Comparison of ENCODE assay signal across 25 cellular contexts in the genomic region with DNA sequence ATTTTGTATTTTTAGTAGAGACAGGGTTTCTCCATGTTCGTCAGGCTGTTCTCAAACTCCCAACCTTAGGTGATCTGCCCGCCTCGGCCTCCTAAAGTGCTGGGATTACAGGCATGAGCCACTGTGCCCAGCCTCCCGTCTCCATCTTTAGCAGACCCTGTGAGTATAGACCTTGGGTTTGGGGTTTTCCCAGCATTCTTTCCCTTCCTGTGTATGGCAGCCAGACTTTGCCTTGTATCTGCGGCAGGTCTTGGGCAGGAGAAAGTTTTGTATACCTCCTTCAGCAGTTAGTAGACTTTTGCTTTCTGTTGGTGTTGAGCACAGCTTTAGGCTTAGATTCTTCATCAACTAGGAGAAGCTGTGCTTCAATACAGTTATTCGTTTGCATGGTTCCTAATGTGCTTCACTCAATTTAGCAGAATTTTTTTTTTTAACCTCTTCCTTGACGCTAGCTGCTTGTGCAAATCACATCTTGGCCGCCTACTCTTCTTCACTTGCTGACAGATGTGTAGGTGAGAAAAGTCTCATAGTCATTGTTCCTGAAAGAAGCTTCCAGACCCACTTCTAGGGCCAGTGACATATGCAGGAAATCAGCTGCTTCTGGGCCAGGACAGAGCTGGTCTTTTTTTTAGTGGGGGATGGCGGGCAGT. TPM values are rescaled to one million over a fixed set of nuclear protein-coding genes. Genes with fewer than 3 reads are reported as not detected.
DNase-seq lines count a peak whose midpoint lies in the region; ATAC-seq, FAIRE-seq and TF ChIP-seq lines count a peak whose summit lies in the region.
"Had no signal": no experiment of that assay in that cellular context is flagged by ENCODE, and none has a peak within 500 bp of the region (broad histone marks: within the 10 kb centered on the region; RNA-seq: fewer than 3 reads in every experiment).

No MANE protein-coding gene starts in this region.

- H3K4me3 Mint-ChIP-seq in activated CD4-positive, alpha-beta T cell treated with anti-CD3 and anti-CD28 coated beads for 36 hours = peak overlapping the region; percentile 51
- H3K4me3 Mint-ChIP-seq in activated T-helper 2 cell treated with anti-CD3 and anti-CD28 coated beads, Interferon-gamma antibody, Interleukin-2, Interleukin-4, amounts not matched to agents 10 μg/mL and 5 μg/mL and 100 μg/mL, durations not matched to agents 14 hours and 24 hours and 36 hours (ENCODE audit: low read depth) = no peak overlapping the region
- peak overlapping the region; percentile 13 for H3K4me3 Mint-ChIP-seq in natural killer cell treated with Interleukin-12 subunit alpha and Interleukin-12 subunit beta and Interleukin-15 and Interleukin-18, amount 100 ng/mL, for 72 hours
- H3K4me3 Mint-ChIP-seq: HFFc6; stimulated activated naive CD8-positive, alpha-beta T cell treated with anti-CD3 and anti-CD28 coated beads, Interleukin-15, amount 100 ng/mL, for 72 hours; type B pancreatic cell had no signal

- peaks cover 62% of the 10 kb centered on the region for H3K79me2 ChIP-seq in MM.1S (ENCODE audit: low read length)
- peaks cover 49% of the 10 kb centered on the region for H3K79me2 ChIP-seq in smooth muscle cell (ENCODE audit: low read depth)

- POLR2A ChIA-PET in activated CD4-positive, alpha-beta T cell treated with anti-CD3 and anti-CD28 coated beads for 36 hours (lab: Charles Lee) = interaction anchor here (1.1 kb wide), 1 partner anchor 83 kb away, joined by 3 read pairs; no protein-coding TSS in a partner anchor

- peak; percentile 72 for ATAC-seq in activated CD4-positive, alpha-beta T cell treated with anti-CD3 and anti-CD28 coated beads for 36 hours
- peak in 1 of 2 donors; percentile 48 for ATAC-seq in natural killer cell treated with Interleukin-12 subunit alpha and Interleukin-12 subunit beta and Interleukin-15 and Interleukin-18, amount 100 ng/mL, for 72 hours
- ATAC-seq in HG02678 (IDR thresholded peaks at IDR 0.05; ENCODE audit: unreplicated experiment) = no peak
- ATAC-seq: foreskin keratinocyte; stimulated activated naive CD8-positive, alpha-beta T cell treated with anti-CD3 and anti-CD28 coated beads, Interleukin-15, amount 100 ng/mL, for 72 hours had no signal

- CTCF ChIA-PET in activated CD4-positive, alpha-beta T cell treated with anti-CD3 and anti-CD28 coated beads for 36 hours (lab: Charles Lee) = interaction anchor here (0.7 to 1.8 kb wide), 2 partner anchors 9 to 73 kb away, joined by 4 to 6 read pairs; a partner anchor contains a TSS

- peak overlapping the region; percentile 83 for H3K27ac Mint-ChIP-seq in activated CD4-positive, alpha-beta T cell treated with anti-CD3 and anti-CD28 coated beads for 36 hours
- peak overlapping the region; percentile 34 for H3K27ac Mint-ChIP-seq in activated T-helper 2 cell treated with anti-CD3 and anti-CD28 coated beads, Interferon-gamma antibody, Interleukin-2, Interleukin-4, amounts not matched to agents 10 μg/mL and 5 μg/mL and 100 μg/mL, durations not matched to agents 14 hours and 24 hours and 36 hours
- H3K27ac Mint-ChIP-seq in natural killer cell treated with Interleukin-12 subunit alpha and Interleukin-12 subunit beta and Interleukin-15 and Interleukin-18, amount 100 ng/mL, for 72 hours = peak overlapping the region; percentile 12 to 43
- H3K27ac Mint-ChIP-seq: HFFc6, type B pancreatic cell had no signal

- H3K4me1 Mint-ChIP-seq in activated CD4-positive, alpha-beta T cell treated with anti-CD3 and anti-CD28 coated beads for 36 hours = peaks cover 54% of the 10 kb centered on the region
- peaks cover 36% of the 10 kb centered on the region for H3K4me1 Mint-ChIP-seq in activated T-helper 2 cell treated with anti-CD3 and anti-CD28 coated beads, Interferon-gamma antibody, Interleukin-2, Interleukin-4, amounts not matched to agents 10 μg/mL and 5 μg/mL and 100 μg/mL, durations not matched to agents 14 hours and 24 hours and 36 hours (ENCODE audit: low read depth)
- H3K4me1 Mint-ChIP-seq in natural killer cell treated with Interleukin-12 subunit alpha and Interleukin-12 subunit beta and Interleukin-15 and Interleukin-18, amount 100 ng/mL, for 72 hours (ENCODE audit: low read depth in 2 of 2) = peaks cover 49 to 51% of the 10 kb centered on the region in 2 donors

- H3K27ac ChIP-seq in MM.1S (ENCODE audit: low read length) = no peak overlapping the region
- no peak overlapping the region for H3K27ac ChIP-seq in smooth muscle cell (ENCODE audit: low read depth)
- H3K27ac ChIP-seq: adrenal gland, BLaER1, epithelial cell of prostate, foreskin keratinocyte, SK-N-MC had no signal

- H3K27me3 ChIP-seq in MM.1S (replicated peaks; ENCODE audit: insufficient read depth, low read length) = no peaks in the 10 kb centered on the region
- H3K27me3 ChIP-seq in smooth muscle cell (ENCODE audit: low read depth) = no peaks in the 10 kb centered on the region
- H3K27me3 ChIP-seq: adrenal gland, BLaER1, foreskin keratinocyte had no signal

- H3K9ac ChIP-seq in MM.1S (ENCODE audit: low read length) (no peak overlapping the region), smooth muscle cell (ENCODE audit: low read depth) (no peak overlapping the region)
- H3K9ac ChIP-seq: BLaER1 had no signal

- H3K4me2 ChIP-seq in MM.1S (ENCODE audit: low read depth, low read length) (no peak overlapping the region), smooth muscle cell (no peak overlapping the region)
- H3K4me2 ChIP-seq: BLaER1 had no signal

- DNase-seq in activated CD4-positive, alpha-beta T cell treated with anti-CD3 and anti-CD28 coated beads for 36 hours = peak; percentile 16
- DNase-seq in activated CD4-positive, alpha-beta T cell treated with anti-CD3 and anti-CD28 coated beads, Interleukin-2, amount 50 U/mL, for 4 hours = no peak
- no peak for DNase-seq in GM12891 (ENCODE audit: insufficient read length, low spot score)
- no peak for DNase-seq in activated T-helper 2 cell treated with anti-CD3 and anti-CD28 coated beads, Interferon-gamma antibody, Interleukin-2, Interleukin-4, amounts not matched to agents 10 μg/mL and 5 μg/mL and 100 μg/mL, durations not matched to agents 14 hours and 24 hours and 36 hours (ENCODE audit: low spot score)
- DNase-seq in natural killer cell treated with Interleukin-12 subunit alpha and Interleukin-12 subunit beta and Interleukin-15 and Interleukin-18, amount 100 ng/mL, for 72 hours (ENCODE audit: low spot score) = peak; percentile 49
- no peak for DNase-seq in MM.1S
- DNase-seq in smooth muscle cell (lab: John Stamatoyannopoulos, UW; ENCODE audit: unreplicated experiment) = no peak
- DNase-seq: adrenal gland; foreskin keratinocyte; HFFc6; IMR-90; kidney; mammary epithelial cell; NCI-H187 treated with DMSO at 0.1 percent for 48 hours; NCI-H226; posterior cingulate gyrus; stimulated activated naive CD8-positive, alpha-beta T cell treated with anti-CD3 and anti-CD28 coated beads, Interleukin-15, amount 100 ng/mL, for 72 hours had no signal

- FAIRE-seq in GM12891 (lab: Jason Lieb, UNC) = peak; percentile 35
- FAIRE-seq: A204.1, bronchial epithelial cell, G401.6, kidney had no signal

- H3K36me3 Mint-ChIP-seq in activated CD4-positive, alpha-beta T cell treated with anti-CD3 and anti-CD28 coated beads for 36 hours (ENCODE audit: low read depth) = peaks cover 22% of the 10 kb centered on the region
- H3K36me3 Mint-ChIP-seq in activated T-helper 2 cell treated with anti-CD3 and anti-CD28 coated beads, Interferon-gamma antibody, Interleukin-2, Interleukin-4, amounts not matched to agents 10 μg/mL and 5 μg/mL and 100 μg/mL, durations not matched to agents 14 hours and 24 hours and 36 hours (ENCODE audit: low read depth) = peaks cover 52% of the 10 kb centered on the region
- H3K36me3 Mint-ChIP-seq in natural killer cell treated with Interleukin-12 subunit alpha and Interleukin-12 subunit beta and Interleukin-15 and Interleukin-18, amount 100 ng/mL, for 72 hours = no peaks in the 10 kb centered on the region
- H3K36me3 Mint-ChIP-seq: type B pancreatic cell had no signal

- intact Hi-C loops in activated CD4-positive, alpha-beta T cell treated with anti-CD3 and anti-CD28 coated beads for 36 hours (cut with DNase I, micrococcal nuclease) = no loop called here
- intact Hi-C loops in activated T-helper 2 cell treated with anti-CD3 and anti-CD28 coated beads, Interferon-gamma antibody, Interleukin-2, Interleukin-4, amounts not matched to agents 10 μg/mL and 5 μg/mL and 100 μg/mL, durations not matched to agents 14 hours and 24 hours and 36 hours (cut with micrococcal nuclease) = no loop called here

- 92% methylated on average over 9 of the region's 9 CpGs for WGBS in smooth muscle cell (ENCODE audit: low lambda C conversion rate)

- H4K20me1 ChIP-seq in MM.1S (ENCODE audit: insufficient read depth, low read length) (no peaks in the 10 kb centered on the region), smooth muscle cell (ENCODE audit: low read depth) (peaks cover 95% of the 10 kb centered on the region)

- no peaks in the 10 kb centered on the region for H3K27me3 Mint-ChIP-seq in activated CD4-positive, alpha-beta T cell treated with anti-CD3 and anti-CD28 coated beads for 36 hours
- no peaks in the 10 kb centered on the region for H3K27me3 Mint-ChIP-seq in activated T-helper 2 cell treated with anti-CD3 and anti-CD28 coated beads, Interferon-gamma antibody, Interleukin-2, Interleukin-4, amounts not matched to agents 10 μg/mL and 5 μg/mL and 100 μg/mL, durations not matched to agents 14 hours and 24 hours and 36 hours (ENCODE audit: low read depth)
- H3K27me3 Mint-ChIP-seq in natural killer cell treated with Interleukin-12 subunit alpha and Interleukin-12 subunit beta and Interleukin-15 and Interleukin-18, amount 100 ng/mL, for 72 hours = no peaks in the 10 kb centered on the region
- H3K27me3 Mint-ChIP-seq: stimulated activated naive CD8-positive, alpha-beta T cell treated with anti-CD3 and anti-CD28 coated beads, Interleukin-15, amount 100 ng/mL, for 72 hours; type B pancreatic cell had no signal

- no peaks in the 10 kb centered on the region for H3K36me3 ChIP-seq in MM.1S (replicated peaks; ENCODE audit: insufficient read depth, low read length)
- H3K36me3 ChIP-seq in smooth muscle cell (ENCODE audit: low read depth) = no peaks in the 10 kb centered on the region
- H3K36me3 ChIP-seq: adrenal gland had no signal

- H3K4me1 ChIP-seq in MM.1S (ENCODE audit: low read length) (no peaks in the 10 kb centered on the region), smooth muscle cell (ENCODE audit: low read depth) (no peaks in the 10 kb centered on the region)
- H3K4me1 ChIP-seq: adrenal gland, foreskin keratinocyte had no signal

- H3F3A ChIP-seq in MM.1S (ENCODE audit: insufficient read depth, low read length) (no peaks in the 10 kb centered on the region), smooth muscle cell (ENCODE audit: low read depth) (no peaks in the 10 kb centered on the region)

- H3K4me3 ChIP-seq in MM.1S (ENCODE audit: low read length) = no peak overlapping the region
- H3K4me3 ChIP-seq in smooth muscle cell = no peak overlapping the region
- H3K4me3 ChIP-seq: adrenal gland, BLaER1, SK-N-MC had no signal

- no peaks in the 10 kb centered on the region for H3K9me2 ChIP-seq in MM.1S (replicated peaks; ENCODE audit: insufficient read depth, low read length)

- H3K9me3 Mint-ChIP-seq in activated CD4-positive, alpha-beta T cell treated with anti-CD3 and anti-CD28 coated beads for 36 hours (ENCODE audit: low read depth) = no peaks in the 10 kb centered on the region
- H3K9me3 Mint-ChIP-seq in activated T-helper 2 cell treated with anti-CD3 and anti-CD28 coated beads, Interferon-gamma antibody, Interleukin-2, Interleukin-4, amounts not matched to agents 10 μg/mL and 5 μg/mL and 100 μg/mL, durations not matched to agents 14 hours and 24 hours and 36 hours = no peaks in the 10 kb centered on the region
- no peaks in the 10 kb centered on the region for H3K9me3 Mint-ChIP-seq in natural killer cell treated with Interleukin-12 subunit alpha and Interleukin-12 subunit beta and Interleukin-15 and Interleukin-18, amount 100 ng/mL, for 72 hours
- H3K9me3 Mint-ChIP-seq: HFFc6; stimulated activated naive CD8-positive, alpha-beta T cell treated with anti-CD3 and anti-CD28 coated beads, Interleukin-15, amount 100 ng/mL, for 72 hours; type B pancreatic cell had no signal

- TF ChIP-seq POLR2A in GM12891 (IDR thresholded peaks at IDR 0.05; ENCODE audit: low read depth, low read length) = 0 out of 2 replicates have a peak, but pooled peaks have one; percentile 11

- H3K9me3 ChIP-seq in MM.1S (replicated peaks; ENCODE audit: insufficient read depth, low read length) = no peaks in the 10 kb centered on the region
- H3K9me3 ChIP-seq in smooth muscle cell (replicated peaks; ENCODE audit: low read depth) = no peaks in the 10 kb centered on the region
- H3K9me3 ChIP-seq: adrenal gland had no signal

- TF ChIP-seq CTCF in MM.1S (IDR thresholded peaks at IDR 0.05; ENCODE audit: low read length) (no peak), smooth muscle cell (IDR thresholded peaks at IDR 0.05; ENCODE audit: borderline replicate concordance, insufficient read depth, poor library complexity, severe bottlenecking) (no peak)

- no peak overlapping the region for H2AFZ ChIP-seq in MM.1S (ENCODE audit: low read length)
- H2AFZ ChIP-seq in smooth muscle cell (ENCODE audit: low read depth) = no peak overlapping the region

RNA-seq across cellular contexts. Expression of a gene that starts 38.4 kb away (rescaled TPM):
- total RNA-seq in activated CD4-positive, alpha-beta T cell treated with anti-CD3 and anti-CD28 coated beads for 36 hours = 100 to 1,000 TPM in 1 of 2 experiments, 10 to 100 TPM in 1; 94.9 to 115 TPM
- 61.9 TPM for polyA plus RNA-seq in GM12891 (2012; ENCODE audit: low read depth, missing spikeins)
- total RNA-seq in activated T-helper 2 cell treated with anti-CD3 and anti-CD28 coated beads, Interferon-gamma antibody, Interleukin-2, Interleukin-4, amounts not matched to agents 10 μg/mL and 5 μg/mL and 100 μg/mL, durations not matched to agents 14 hours and 24 hours and 36 hours = 107 and 111 TPM in 2 replicates
- total RNA-seq in natural killer cell treated with Interleukin-12 subunit alpha and Interleukin-12 subunit beta and Interleukin-15 and Interleukin-18, amount 100 ng/mL, for 72 hours = 100 to 1,000 TPM; 121 to 134 TPM
- 50.4 and 62.2 TPM in 2 replicates for total RNA-seq in smooth muscle cell
- 55.3 and 62.9 TPM in 2 replicates for polyA plus RNA-seq in smooth muscle cell

Comparison
In these comparisons a context has a peak if more than half of its experiments do, and no peak if none do; other contexts are left out.
1. DNase-seq: peak in activated CD4-positive, alpha-beta T cell treated with anti-CD3 and anti-CD28 coated beads for 36 hours (single experiment) and natural killer cell treated with Interleukin-12 subunit alpha and Interleukin-12 subunit beta and Interleukin-15 and Interleukin-18, amount 100 ng/mL, for 72 hours (single experiment); none in activated CD4-positive, alpha-beta T cell treated with anti-CD3 and anti-CD28 coated beads, Interleukin-2, amount 50 U/mL, for 4 hours (0 of 2), GM12891 (single experiment), activated T-helper 2 cell treated with anti-CD3 and anti-CD28 coated beads, Interferon-gamma antibody, Interleukin-2, Interleukin-4, amounts not matched to agents 10 μg/mL and 5 μg/mL and 100 μg/mL, durations not matched to agents 14 hours and 24 hours and 36 hours (single experiment), MM.1S (single experiment) and smooth muscle cell (single experiment).
2. H3K27ac Mint-ChIP-seq: peak in every context shown above with its lines; median percentile 83 in activated CD4-positive, alpha-beta T cell treated with anti-CD3 and anti-CD28 coated beads for 36 hours; 34 in activated T-helper 2 cell treated with anti-CD3 and anti-CD28 coated beads, Interferon-gamma antibody, Interleukin-2, Interleukin-4, amounts not matched to agents 10 μg/mL and 5 μg/mL and 100 μg/mL, durations not matched to agents 14 hours and 24 hours and 36 hours; 28 in natural killer cell treated with Interleukin-12 subunit alpha and Interleukin-12 subunit beta and Interleukin-15 and Interleukin-18, amount 100 ng/mL, for 72 hours.